25 cellular contexts compared by ENCODE assay signal in the genomic region with DNA sequence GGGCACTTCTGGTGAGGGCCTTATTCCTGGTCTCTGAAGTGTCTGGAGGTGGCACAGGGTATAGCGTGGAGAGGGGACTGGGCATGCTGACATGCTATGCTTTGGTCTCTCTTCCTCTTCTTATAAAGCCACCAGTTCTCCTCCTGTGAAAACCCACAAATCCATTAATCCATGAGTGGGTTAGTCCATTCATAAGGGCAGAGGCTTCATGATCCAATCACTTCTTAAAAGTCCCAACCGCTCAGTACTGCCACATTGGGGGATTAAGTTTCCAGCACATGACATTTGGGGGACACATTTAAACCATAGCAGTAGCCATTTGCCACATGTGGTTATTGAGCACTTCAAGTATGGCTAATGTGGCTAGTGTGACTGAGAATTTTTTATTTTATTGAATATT. TPM values are rescaled to one million over a fixed set of nuclear protein-coding genes. Genes with fewer than 3 reads are reported as not detected.
DNase-seq lines count a peak whose midpoint lies in the region; ATAC-seq, FAIRE-seq and TF ChIP-seq lines count a peak whose summit lies in the region.
"Had no signal": no experiment of that assay in that cellular context is flagged by ENCODE, and none has a peak within 500 bp of the region (broad histone marks: within the 10 kb centered on the region; RNA-seq: fewer than 3 reads in every experiment).

No MANE protein-coding gene starts in this region.

- peak overlapping the region; percentile 38 for H3K27ac Mint-ChIP-seq in chondrocyte (ENCODE audit: unreplicated experiment)
- no peak overlapping the region for H3K27ac Mint-ChIP-seq in Calu3 (ENCODE audit: unreplicated experiment)
- H3K27ac Mint-ChIP-seq: H9 had no signal

- no peaks in the 10 kb centered on the region for H4K20me1 ChIP-seq in HepG2 (ENCODE audit: insufficient read depth, low read length)

- ATAC-seq in HepG2, result no peak
- ATAC-seq in right lobe of liver, result no peak
- no peak for ATAC-seq in upper lobe of left lung (ENCODE audit: low FRiP score in 2 of 2)

- no peak for TF ChIP-seq POLR2A in HepG2 (IDR thresholded peaks at IDR 0.05; ENCODE audit: insufficient read depth in 1 of 2, low read depth in 2 of 2, low read length in 2 of 2)
- TF ChIP-seq POLR2A in right lobe of liver (IDR thresholded peaks at IDR 0.05), result no peak
- no peak for TF ChIP-seq POLR2A in upper lobe of left lung (IDR thresholded peaks at IDR 0.05)

- FAIRE-seq in HepG2 (lab: Jason Lieb, UNC), result no peak
- FAIRE-seq: D721Med had no signal

- H3K36me3 ChIP-seq in HepG2 (replicated peaks in 1 of 2; ENCODE audit: control insufficient read depth in 1 of 2, insufficient read depth in 2 of 2, low read length in 2 of 2) (no peaks in the 10 kb centered on the region), right lobe of liver (no peaks in the 10 kb centered on the region), upper lobe of left lung (no peaks in the 10 kb centered on the region)
- H3K36me3 ChIP-seq: MG63 had no signal

- H3K4me3 ChIP-seq in HepG2 (replicated peaks in 1 of 3; ENCODE audit: insufficient read depth in 1 of 3, low read depth in 2 of 3, low read length in 3 of 3), result no peak overlapping the region
- H3K4me3 ChIP-seq in right lobe of liver, result no peak overlapping the region
- H3K4me3 ChIP-seq in upper lobe of left lung, result no peak overlapping the region
- H3K4me3 ChIP-seq: MG63 had no signal

- H3K79me2 ChIP-seq in HepG2 (ENCODE audit: insufficient read depth, low read length), result peaks cover 14% of the 10 kb centered on the region

- no peak overlapping the region for H2AFZ ChIP-seq in HepG2 (ENCODE audit: low read length)

- no peak for TF ChIP-seq RAD21 in HepG2 (CRISPR knock-in tag; IDR thresholded peaks at IDR 0.05)

- DNase-seq in HepG2 (ENCODE audit: low spot score) (no peak), right lobe of liver (no peak), NCI-H82 treated with DMSO at 0.1 percent for 48 hours (lab: John Stamatoyannopoulos, UW; ENCODE audit: unreplicated experiment) (peak; percentile 76), chondrocyte (ENCODE audit: low spot score) (no peak), upper lobe of left lung (no peak), Calu3 (no peak), activated gamma-delta T cell (lab: John Stamatoyannopoulos, UW) (no peak)
- DNase-seq in stimulated activated naive CD4-positive, alpha-beta T cell (lab: John Stamatoyannopoulos, UW), result no peak
- DNase-seq: 8988T, AML-193, C1 segment of cervical spinal cord, DMS79, H9, MG63, NCI-H1105, NCI-H146, NCI-H2029, NCI-H226, NCI-H510A treated with DMSO at 0.1 percent for 48 hours, NCI-H748 treated with DMSO at 0.1 percent for 48 hours, Right ventricle myocardium superior had no signal

- H3K4me1 ChIP-seq in HepG2 (ENCODE audit: insufficient read depth, low read length), result peaks cover 59% of the 10 kb centered on the region
- peaks cover 0 to 16% (median 8%) of the 10 kb centered on the region in 4 donors for H3K4me1 ChIP-seq in right lobe of liver
- peaks cover 20 to 35% (median 20%) of the 10 kb centered on the region in 4 donors for H3K4me1 ChIP-seq in upper lobe of left lung

- no peaks in the 10 kb centered on the region for H3K9me3 ChIP-seq in HepG2 (ENCODE audit: low read length)
- H3K9me3 ChIP-seq in right lobe of liver, result no peaks in the 10 kb centered on the region
- H3K9me3 ChIP-seq in upper lobe of left lung, result no peaks in the 10 kb centered on the region
- H3K9me3 ChIP-seq: MG63 had no signal

- no peaks in the 10 kb centered on the region for H3K9me3 Mint-ChIP-seq in chondrocyte (ENCODE audit: low read depth)
- H3K9me3 Mint-ChIP-seq in Calu3 (ENCODE audit: low read depth, unreplicated experiment), result no peaks in the 10 kb centered on the region
- H3K9me3 Mint-ChIP-seq: CD8-positive, alpha-beta memory T cell; H9; IgD-negative memory B cell had no signal

- POLR2A ChIA-PET in HepG2 (lab: Yijun Ruan, JAX), result interaction anchor here (24.1 to 29.0 kb wide), 2 partner anchors 14 to 21 kb away, joined by 909 to 1587 read pairs; a partner anchor contains a TSS

- CTCF ChIA-PET in HepG2 (lab: Yijun Ruan, JAX; ENCODE audit: low intra/inter-chr PET ratio, low total read pairs) (no interaction called here), Calu3 (lab: Charles Lee) (no interaction called here)

- no peak for TF ChIP-seq CTCF in HepG2 (CRISPR knock-in tag; IDR thresholded peaks at IDR 0.05)
- TF ChIP-seq CTCF in right lobe of liver (IDR thresholded peaks at IDR 0.05), result no peak
- no peak for TF ChIP-seq CTCF in chondrocyte (IDR thresholded peaks at IDR 0.05)
- TF ChIP-seq CTCF in upper lobe of left lung (IDR thresholded peaks at IDR 0.05), result no peak
- TF ChIP-seq CTCF in Calu3 (IDR thresholded peaks at IDR 0.05; ENCODE audit: unreplicated experiment), result no peak

- in situ Hi-C loops in HepG2 (cut with HindIII; ENCODE audit: extremely low pct_ligation_motif_present, low pct_unique_long_range_greater_than_20kb), result no loop called here

- H3K27me3 Mint-ChIP-seq in chondrocyte (ENCODE audit: low read depth) (no peaks in the 10 kb centered on the region), Calu3 (ENCODE audit: unreplicated experiment) (no peaks in the 10 kb centered on the region)
- H3K27me3 Mint-ChIP-seq: CD8-positive, alpha-beta memory T cell; IgD-negative memory B cell had no signal

- H3K9ac ChIP-seq in HepG2 (ENCODE audit: insufficient read depth, low read depth, low read length), result no peak overlapping the region

- intact Hi-C loops in HepG2 (cut with micrococcal nuclease; ENCODE audit: unreplicated experiment) (no loop called here), right lobe of liver (cut with DNase I) (no loop called here), Calu3 (cut with micrococcal nuclease; ENCODE audit: unreplicated experiment) (no loop called here)

- H3K27ac ChIP-seq in HepG2 (ENCODE audit: extremely low read length, insufficient read depth, low read length), result no peak overlapping the region
- no peak overlapping the region for H3K27ac ChIP-seq in right lobe of liver
- H3K27ac ChIP-seq in upper lobe of left lung, result no peak overlapping the region
- H3K27ac ChIP-seq: HL-60 had no signal

- BruUV-seq in HepG2 (replicated peaks; lab: Mats Ljungman, UMichigan), result no TSS peak
- no TSS peak for BruUV-seq in Calu3 (replicated peaks; lab: Mats Ljungman, UMichigan)

- 100% methylated on average over 2 of the region's 2 CpGs for WGBS in HepG2 (ENCODE audit: low lambda C conversion rate)
- 54% methylated on average over 2 of the region's 2 CpGs for WGBS in right lobe of liver (ENCODE audit: insufficient coverage, low coverage, low lambda C conversion rate, missing lambda C conversion rate)
- WGBS in upper lobe of left lung, 2 donors, result 66 to 73% methylated on average over 2 of the region's 2 CpGs

- H3K4me2 ChIP-seq in HepG2 (ENCODE audit: low read depth, low read length), result no peak overlapping the region

- TF ChIP-seq EP300 in HepG2 (IDR thresholded peaks at IDR 0.05; ENCODE audit: low read depth in 2 of 2, low read length in 2 of 2), result no peak
- TF ChIP-seq EP300 in HepG2 (CRISPR knock-in tag; IDR thresholded peaks at IDR 0.05; ENCODE audit: borderline replicate concordance), result no peak
- TF ChIP-seq EP300 in upper lobe of left lung (IDR thresholded peaks at IDR 0.05), result no peak

- no peaks in the 10 kb centered on the region for H3K27me3 ChIP-seq in HepG2 (ENCODE audit: control insufficient read depth in 1 of 2, insufficient read depth in 2 of 2, low read length in 2 of 2)
- no peaks in the 10 kb centered on the region for H3K27me3 ChIP-seq in right lobe of liver
- H3K27me3 ChIP-seq in upper lobe of left lung, result no peaks in the 10 kb centered on the region
- H3K27me3 ChIP-seq: MG63 had no signal

- H3K36me3 Mint-ChIP-seq in chondrocyte (ENCODE audit: low read depth), result no peaks in the 10 kb centered on the region
- peaks cover 35% of the 10 kb centered on the region for H3K36me3 Mint-ChIP-seq in Calu3 (ENCODE audit: insufficient read depth, unreplicated experiment)
- H3K36me3 Mint-ChIP-seq: CD8-positive, alpha-beta memory T cell; IgD-negative memory B cell had no signal

- H3K4me1 Mint-ChIP-seq in chondrocyte (ENCODE audit: low read depth) (peaks cover 20% of the 10 kb centered on the region), Calu3 (ENCODE audit: low read depth, unreplicated experiment) (peaks cover 14% of the 10 kb centered on the region)

- H3K4me3 Mint-ChIP-seq in chondrocyte (ENCODE audit: unreplicated experiment) (no peak overlapping the region), Calu3 (ENCODE audit: low read depth, unreplicated experiment) (no peak overlapping the region)
- H3K4me3 Mint-ChIP-seq: H9 had no signal

RNA-seq across cellular contexts. Expression of a gene that starts 3.8 kb away (rescaled TPM):
- total RNA-seq in HepG2 (2016; rRNA removed; fragmentation: Illumina TruSeq; extraction: Trizol), result 106 and 115 TPM in 2 replicates
- total RNA-seq in HepG2 (2016; cell fraction: cytosol; rRNA removed; fragmentation: Illumina TruSeq; extraction: Trizol; ENCODE audit: low read depth), result 40.1 and 45.0 TPM in 2 replicates
- total RNA-seq in HepG2 (2016; cell fraction: insoluble cytoplasmic fraction; rRNA removed; fragmentation: Illumina TruSeq; extraction: Trizol), result 106 and 115 TPM in 2 replicates
- 107 and 130 TPM in 2 replicates for total RNA-seq in HepG2 (2016; cell fraction: membrane; rRNA removed; fragmentation: Illumina TruSeq; extraction: Trizol)
- 47.6 and 54.9 TPM in 2 replicates for total RNA-seq in HepG2 (2016; cell fraction: nucleus; rRNA removed; fragmentation: Illumina TruSeq; extraction: Trizol)
- 150 and 241 TPM in 2 replicates for polyA plus RNA-seq in HepG2 (2011; rRNA removed)
- polyA plus RNA-seq in HepG2 (2011; cell fraction: cytosol; rRNA removed), result 165 and 177 TPM in 2 replicates
- 122 and 148 TPM in 2 replicates for polyA plus RNA-seq in HepG2 (2011; cell fraction: nucleus; rRNA removed)
- polyA plus RNA-seq in HepG2 (2012), result 78.0 and 193 TPM in 2 replicates
- polyA plus RNA-seq in HepG2 (2016; cell fraction: cytosol; fragmentation: Illumina TruSeq; extraction: Trizol; ENCODE audit: low read depth), result 33.6 and 42.0 TPM in 2 replicates
- polyA plus RNA-seq in HepG2 (2016; cell fraction: insoluble cytoplasmic fraction; fragmentation: Illumina TruSeq; extraction: Trizol; ENCODE audit: low read depth), result 99.1 and 105 TPM in 2 replicates
- polyA plus RNA-seq in HepG2 (2016; cell fraction: membrane; fragmentation: Illumina TruSeq; extraction: Trizol; ENCODE audit: low read depth), result 76.6 and 88.5 TPM in 2 replicates
- 77.9 and 79.0 TPM in 2 replicates for polyA plus RNA-seq in HepG2 (2016; cell fraction: nucleus; fragmentation: Illumina TruSeq; extraction: Trizol; ENCODE audit: insufficient read depth, low read depth)
- 66.9 and 301 TPM in 2 replicates for polyA minus RNA-seq in HepG2 (2011; rRNA and poly(A)+ RNA removed; ENCODE audit: low replicate concordance)
- polyA minus RNA-seq in HepG2 (2011; cell fraction: cytosol; rRNA and poly(A)+ RNA removed), result 115 and 151 TPM in 2 replicates
- polyA minus RNA-seq in HepG2 (2011; cell fraction: nucleus; rRNA and poly(A)+ RNA removed), result 35.9 and 65.3 TPM in 2 replicates
- total RNA-seq in right lobe of liver, result 100 to 1,000 TPM in 2 of 6 experiments, 10 to 100 TPM in 4; 15.1 to 139 (median 34.1) TPM
- total RNA-seq in chondrocyte, result 7.0 to 141 TPM (median 137 TPM) in 3 replicates
- total RNA-seq in upper lobe of left lung, result 10 to 100 TPM; 11.5 to 39.0 (median 24.7) TPM
- 47.2 and 53.0 TPM in 2 replicates for total RNA-seq in Calu3 (2022)

RNA-seq across cellular contexts. Expression of a gene that starts 29.8 kb away (rescaled TPM):
- total RNA-seq in HepG2 (2016; rRNA removed; fragmentation: Illumina TruSeq; extraction: Trizol), result 28.4 and 32.3 TPM in 2 replicates
- 13.5 and 19.5 TPM in 2 replicates for total RNA-seq in HepG2 (2016; cell fraction: cytosol; rRNA removed; fragmentation: Illumina TruSeq; extraction: Trizol; ENCODE audit: low read depth)
- total RNA-seq in HepG2 (2016; cell fraction: insoluble cytoplasmic fraction; rRNA removed; fragmentation: Illumina TruSeq; extraction: Trizol), result 26.0 and 33.1 TPM in 2 replicates
- 30.9 and 37.0 TPM in 2 replicates for total RNA-seq in HepG2 (2016; cell fraction: membrane; rRNA removed; fragmentation: Illumina TruSeq; extraction: Trizol)
- total RNA-seq in HepG2 (2016; cell fraction: nucleus; rRNA removed; fragmentation: Illumina TruSeq; extraction: Trizol), result 18.0 and 19.9 TPM in 2 replicates
- 49.4 and 63.3 TPM in 2 replicates for polyA plus RNA-seq in HepG2 (2011; rRNA removed)
- 69.4 and 90.4 TPM in 2 replicates for polyA plus RNA-seq in HepG2 (2011; cell fraction: cytosol; rRNA removed)
- polyA plus RNA-seq in HepG2 (2011; cell fraction: nucleus; rRNA removed), result 68.6 and 73.2 TPM in 2 replicates
- polyA plus RNA-seq in HepG2 (2012), result 32.8 and 45.8 TPM in 2 replicates
- polyA plus RNA-seq in HepG2 (2016; cell fraction: cytosol; fragmentation: Illumina TruSeq; extraction: Trizol; ENCODE audit: low read depth), result 30.7 and 34.2 TPM in 2 replicates
- 54.0 and 55.2 TPM in 2 replicates for polyA plus RNA-seq in HepG2 (2016; cell fraction: insoluble cytoplasmic fraction; fragmentation: Illumina TruSeq; extraction: Trizol; ENCODE audit: low read depth)
- 61.7 and 66.8 TPM in 2 replicates for polyA plus RNA-seq in HepG2 (2016; cell fraction: membrane; fragmentation: Illumina TruSeq; extraction: Trizol; ENCODE audit: low read depth)
- polyA plus RNA-seq in HepG2 (2016; cell fraction: nucleus; fragmentation: Illumina TruSeq; extraction: Trizol; ENCODE audit: insufficient read depth, low read depth), result 79.0 and 79.1 TPM in 2 replicates
- 1.6 and 52.5 TPM in 2 replicates for polyA minus RNA-seq in HepG2 (2011; rRNA and poly(A)+ RNA removed; ENCODE audit: low replicate concordance)
- 32.5 and 33.1 TPM in 2 replicates for polyA minus RNA-seq in HepG2 (2011; cell fraction: cytosol; rRNA and poly(A)+ RNA removed)
- 10.7 and 15.0 TPM in 2 replicates for polyA minus RNA-seq in HepG2 (2011; cell fraction: nucleus; rRNA and poly(A)+ RNA removed)
- 1 to 10 TPM; 1.3 to 4.1 (median 1.9) TPM for total RNA-seq in right lobe of liver
- 72.1 to 77.1 TPM (median 73.2 TPM) in 3 replicates for total RNA-seq in chondrocyte
- 10 to 100 TPM; 13.6 to 30.8 (median 25.6) TPM for total RNA-seq in upper lobe of left lung
- total RNA-seq in Calu3 (2022), result 0.42 and 0.51 TPM in 2 replicates

RNA-seq across cellular contexts. Expression of a gene that starts 31.3 kb away (rescaled TPM):
- total RNA-seq in HepG2 (2016; rRNA removed; fragmentation: Illumina TruSeq; extraction: Trizol) (121 and 149 TPM in 2 replicates), right lobe of liver (100 to 1,000 TPM in 2 of 6 experiments, 10 to 100 TPM in 4; 63.1 to 113 (median 85.6) TPM), chondrocyte (84.1 to 95.5 TPM (median 94.3 TPM) in 3 replicates), upper lobe of left lung (100 to 1,000 TPM in 3 of 6 donors, 10 to 100 TPM in 3; 63.4 to 179 (median 109) TPM), Calu3 (2022) (142 and 144 TPM in 2 replicates)
- total RNA-seq in HepG2 (2016; cell fraction: cytosol; rRNA removed; fragmentation: Illumina TruSeq; extraction: Trizol; ENCODE audit: low read depth), result 176 and 212 TPM in 2 replicates
- total RNA-seq in HepG2 (2016; cell fraction: insoluble cytoplasmic fraction; rRNA removed; fragmentation: Illumina TruSeq; extraction: Trizol), result 110 and 147 TPM in 2 replicates
- 217 and 241 TPM in 2 replicates for total RNA-seq in HepG2 (2016; cell fraction: membrane; rRNA removed; fragmentation: Illumina TruSeq; extraction: Trizol)
- 83.9 and 95.5 TPM in 2 replicates for total RNA-seq in HepG2 (2016; cell fraction: nucleus; rRNA removed; fragmentation: Illumina TruSeq; extraction: Trizol)
- polyA plus RNA-seq in HepG2 (2011; rRNA removed), result 215 and 270 TPM in 2 replicates
- 171 and 196 TPM in 2 replicates for polyA plus RNA-seq in HepG2 (2011; cell fraction: cytosol; rRNA removed)
- 558 and 618 TPM in 2 replicates for polyA plus RNA-seq in HepG2 (2011; cell fraction: nucleus; rRNA removed)
- polyA plus RNA-seq in HepG2 (2012), result 207 and 311 TPM in 2 replicates
- 291 and 331 TPM in 2 replicates for polyA plus RNA-seq in HepG2 (2016; cell fraction: cytosol; fragmentation: Illumina TruSeq; extraction: Trizol; ENCODE audit: low read depth)
- polyA plus RNA-seq in HepG2 (2016; cell fraction: insoluble cytoplasmic fraction; fragmentation: Illumina TruSeq; extraction: Trizol; ENCODE audit: low read depth), result 144 and 159 TPM in 2 replicates
- 277 and 299 TPM in 2 replicates for polyA plus RNA-seq in HepG2 (2016; cell fraction: membrane; fragmentation: Illumina TruSeq; extraction: Trizol; ENCODE audit: low read depth)
- polyA plus RNA-seq in HepG2 (2016; cell fraction: nucleus; fragmentation: Illumina TruSeq; extraction: Trizol; ENCODE audit: insufficient read depth, low read depth), result 357 and 365 TPM in 2 replicates
- 36.5 and 119 TPM in 2 replicates for polyA minus RNA-seq in HepG2 (2011; rRNA and poly(A)+ RNA removed; ENCODE audit: low replicate concordance)
- polyA minus RNA-seq in HepG2 (2011; cell fraction: cytosol; rRNA and poly(A)+ RNA removed), result 65.9 and 88.8 TPM in 2 replicates
- 102 and 144 TPM in 2 replicates for polyA minus RNA-seq in HepG2 (2011; cell fraction: nucleus; rRNA and poly(A)+ RNA removed)

RNA-seq across cellular contexts. Expression of a gene that starts 51.4 kb away (rescaled TPM):
- 12.1 and 18.7 TPM in 2 replicates for total RNA-seq in HepG2 (2016; rRNA removed; fragmentation: Illumina TruSeq; extraction: Trizol)
- total RNA-seq in HepG2 (2016; cell fraction: cytosol; rRNA removed; fragmentation: Illumina TruSeq; extraction: Trizol; ENCODE audit: low read depth), result 5.2 and 6.4 TPM in 2 replicates
- total RNA-seq in HepG2 (2016; cell fraction: insoluble cytoplasmic fraction; rRNA removed; fragmentation: Illumina TruSeq; extraction: Trizol), result 10.8 and 18.0 TPM in 2 replicates
- total RNA-seq in HepG2 (2016; cell fraction: membrane; rRNA removed; fragmentation: Illumina TruSeq; extraction: Trizol), result 19.3 and 22.7 TPM in 2 replicates
- 14.7 and 17.3 TPM in 2 replicates for total RNA-seq in HepG2 (2016; cell fraction: nucleus; rRNA removed; fragmentation: Illumina TruSeq; extraction: Trizol)
- 10.0 and 11.5 TPM in 2 replicates for polyA plus RNA-seq in HepG2 (2011; rRNA removed)
- polyA plus RNA-seq in HepG2 (2011; cell fraction: cytosol; rRNA removed), result 5.9 and 7.7 TPM in 2 replicates
- 33.8 and 40.6 TPM in 2 replicates for polyA plus RNA-seq in HepG2 (2011; cell fraction: nucleus; rRNA removed)
- 33.1 and 35.1 TPM in 2 replicates for polyA plus RNA-seq in HepG2 (2012)
- polyA plus RNA-seq in HepG2 (2016; cell fraction: cytosol; fragmentation: Illumina TruSeq; extraction: Trizol; ENCODE audit: low read depth), result 9.1 and 11.5 TPM in 2 replicates
- 37.4 and 47.0 TPM in 2 replicates for polyA plus RNA-seq in HepG2 (2016; cell fraction: insoluble cytoplasmic fraction; fragmentation: Illumina TruSeq; extraction: Trizol; ENCODE audit: low read depth)
- polyA plus RNA-seq in HepG2 (2016; cell fraction: membrane; fragmentation: Illumina TruSeq; extraction: Trizol; ENCODE audit: low read depth), result 35.3 and 38.7 TPM in 2 replicates
- polyA plus RNA-seq in HepG2 (2016; cell fraction: nucleus; fragmentation: Illumina TruSeq; extraction: Trizol; ENCODE audit: insufficient read depth, low read depth), result 63.1 and 67.8 TPM in 2 replicates
- polyA minus RNA-seq in HepG2 (2011; rRNA and poly(A)+ RNA removed; ENCODE audit: low replicate concordance), result 2.4 and 12.0 TPM in 2 replicates
- polyA minus RNA-seq in HepG2 (2011; cell fraction: cytosol; rRNA and poly(A)+ RNA removed), result 11.2 and 12.0 TPM in 2 replicates
- 9.6 and 12.7 TPM in 2 replicates for polyA minus RNA-seq in HepG2 (2011; cell fraction: nucleus; rRNA and poly(A)+ RNA removed)
- 1 to 10 TPM; 3.6 to 6.4 (median 4.6) TPM for total RNA-seq in right lobe of liver
- total RNA-seq in chondrocyte, result 34.3 to 40.4 TPM (median 39.6 TPM) in 3 replicates
- total RNA-seq in upper lobe of left lung, result 10 to 100 TPM in 2 of 6 donors, 1 to 10 TPM in 4; 3.8 to 13.5 (median 7.6) TPM
- 13.6 and 14.5 TPM in 2 replicates for total RNA-seq in Calu3 (2022)
